ENCODE assay signal across 1 cellular context in genomic region chr2:54773838-54774237, GRCh38.
TF ChIP-seq lines count a peak whose summit lies in the region.

No MANE protein-coding gene starts in this region.

TF ChIP-seq in A549, 52 proteins besides CTCF, POLR2A, EP300 and RAD21 (continued from another document):
- TF ChIP-seq ATOH8 (CRISPR knock-in tag; IDR thresholded peaks at IDR 0.05; ENCODE audit: low read depth) (no peak), CEBPB (IDR thresholded peaks at IDR 0.05) (no peak), KDM5A (IDR thresholded peaks at IDR 0.05) (no peak)
